Comparison of ENCODE assay signal across 2 cellular contexts in genomic region chr3:23648965-23649328, GRCh38.
TF ChIP-seq lines count a peak whose summit lies in the region.

No MANE protein-coding gene starts in this region.

TF ChIP-seq in SK-N-SH treated with all-trans-retinoic acid at 6 μM for 48 hours, 23 proteins besides CTCF, POLR2A, EP300 and RAD21 (continued from another document):
- TF ChIP-seq CSRNP3 (CRISPR knock-in tag; IDR thresholded peaks at IDR 0.05) (no peak), ZNF8 (CRISPR knock-in tag; IDR thresholded peaks at IDR 0.05) (no peak), ZNF70 (CRISPR knock-in tag; IDR thresholded peaks at IDR 0.05) (no peak), PPARA (CRISPR knock-in tag; IDR thresholded peaks at IDR 0.05; ENCODE audit: borderline replicate concordance) (no peak), ESRRG (CRISPR knock-in tag; IDR thresholded peaks at IDR 0.05) (no peak), BACH2 (CRISPR knock-in tag; IDR thresholded peaks at IDR 0.05; ENCODE audit: borderline replicate concordance) (no peak), ARNTL (CRISPR knock-in tag; IDR thresholded peaks at IDR 0.05; ENCODE audit: borderline replicate concordance, low read depth) (no peak), OSR1 (CRISPR knock-in tag; IDR thresholded peaks at IDR 0.05) (no peak), RARB (CRISPR knock-in tag; IDR thresholded peaks at IDR 0.05) (no peak), ISL1 (CRISPR knock-in tag; IDR thresholded peaks at IDR 0.05) (no peak), TCF4 (CRISPR knock-in tag; IDR thresholded peaks at IDR 0.05; ENCODE audit: borderline replicate concordance) (no peak), ZC3H10 (CRISPR knock-in tag; IDR thresholded peaks at IDR 0.05) (no peak), ZNF565 (CRISPR knock-in tag; conservative IDR thresholded peaks at IDR 0.05; ENCODE audit: low read depth) (no peak)

TF ChIP-seq in SK-N-SH, 30 proteins besides CTCF, POLR2A, EP300 and RAD21 (continued from another document):
- TF ChIP-seq CHD2 (IDR thresholded peaks at IDR 0.05; ENCODE audit: low read length, partially characterized antibody) = no peak
- no peak for TF ChIP-seq RFX5 (IDR thresholded peaks at IDR 0.05; ENCODE audit: low read length)
- no peak for TF ChIP-seq FOXM1 (IDR thresholded peaks at IDR 0.05; ENCODE audit: low read depth)
- no peak for TF ChIP-seq NFIC (IDR thresholded peaks at IDR 0.05; ENCODE audit: borderline replicate concordance)
- no peak for TF ChIP-seq FOSL2 (IDR thresholded peaks at IDR 0.05; ENCODE audit: borderline replicate concordance, low read depth)
- TF ChIP-seq YY1 (IDR thresholded peaks at IDR 0.05; ENCODE audit: low read depth) = no peak
- no peak for TF ChIP-seq USF1 (IDR thresholded peaks at IDR 0.05; ENCODE audit: borderline replicate concordance, low read depth)
